ENCODE assay signal across 8 cellular contexts in the genomic region with DNA sequence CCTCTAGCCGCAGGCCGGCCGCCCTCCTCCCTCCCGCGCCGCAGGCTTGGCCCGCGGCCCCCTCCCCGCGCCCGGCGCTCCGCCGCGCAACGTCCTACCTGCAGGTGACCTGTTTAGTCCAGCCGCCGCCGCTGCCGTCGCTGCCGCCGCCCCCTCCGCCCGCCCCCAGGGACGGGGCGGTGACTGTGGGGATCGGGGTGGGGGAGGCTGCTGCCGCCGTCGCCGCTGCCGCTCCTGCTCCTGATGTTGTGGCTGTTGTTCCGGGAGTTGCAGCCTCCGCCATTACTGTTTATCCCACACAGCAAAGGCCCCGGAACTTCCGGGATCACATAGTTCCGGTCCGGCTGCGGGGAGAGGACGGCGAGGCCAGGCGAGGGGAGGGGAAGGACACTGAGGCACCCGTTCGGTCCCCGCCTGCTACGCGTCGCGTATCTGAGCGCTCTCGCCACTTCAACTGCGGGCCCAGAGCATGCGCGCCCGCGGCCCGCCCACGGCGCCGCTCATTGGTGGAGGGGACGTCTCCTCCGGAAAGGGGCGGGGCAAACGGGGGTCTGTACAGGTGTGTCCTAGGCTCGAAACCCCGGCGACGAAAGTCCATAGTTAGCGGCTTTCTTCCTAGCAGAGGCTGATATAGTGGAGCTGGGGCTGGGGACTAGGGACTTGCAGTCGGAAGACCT.
A peak's percentile ranks its signal among the peaks of the same experiment; 100 is the strongest.
DNase-seq lines count a peak whose midpoint lies in the region; ATAC-seq and TF ChIP-seq lines count a peak whose summit lies in the region.

TSS of gene MKRN1 (minus strand) at position 444 of the 677 bp plus-strand sequence. CDS start at position 283, 161 bp downstream.

- peak; percentile 74 for TF ChIP-seq POLR2A in GM18951 (IDR thresholded peaks at IDR 0.05; ENCODE audit: extremely low read depth, insufficient read depth, insufficient read length)

- in situ Hi-C loops in GM18951 (cut with MboI; ENCODE audit: low sequenced_read_pairs, unreplicated experiment): no loop called here

- peak; percentile 97 for DNase-seq in AG08395 (ENCODE audit: low spot score)
- peak; percentile 99 for DNase-seq in NCI-H345 (lab: John Stamatoyannopoulos, UW)
- peak; percentile 84 to 89 (median 86) for DNase-seq in activated CD4-positive, CD25-positive, alpha-beta regulatory T cell (lab: John Stamatoyannopoulos, UW)
- DNase-seq in central memory CD4-positive, alpha-beta T cell: peak; percentile 90
- peak; percentile 96 for DNase-seq in inferior parietal cortex (ENCODE audit: extremely low spot score)
- peak; percentile 79 to 92 for DNase-seq in stimulated activated CD4-positive, alpha-beta T cell treated with anti-CD3 and anti-CD28 coated beads, Interleukin-12 subunit alpha, Interleukin-12 subunit beta, amount 100 ng/mL, for 24 hours (ENCODE audit: low read depth in 2 of 2)

- peak; percentile 94 for ATAC-seq in HG03196 (IDR thresholded peaks at IDR 0.05; ENCODE audit: unreplicated experiment)

Comparison
In these comparisons a context has a peak if more than half of its experiments do, and no peak if none do; other contexts are left out.
1. Peak in every context shown above with its lines: DNase-seq and ATAC-seq.